In the genomic region with DNA sequence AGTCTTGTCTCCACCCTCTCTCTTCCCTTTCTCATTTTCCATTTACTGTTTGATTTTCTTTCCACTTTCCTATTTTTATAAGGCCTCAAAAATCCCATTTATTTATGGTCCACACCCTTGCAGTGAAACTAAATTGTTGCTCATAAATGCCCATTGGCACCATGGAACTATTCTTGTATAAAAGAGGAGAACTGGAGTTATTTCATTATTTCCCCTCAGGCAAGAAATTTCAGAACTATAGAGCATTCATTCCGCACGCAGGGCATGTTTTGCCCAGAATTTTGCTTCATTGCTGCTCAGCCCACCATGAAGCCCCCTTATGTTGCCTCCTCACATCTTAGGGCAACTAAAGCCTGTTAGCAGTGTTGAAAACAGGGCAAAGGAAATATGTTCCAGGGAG, we compare ENCODE assay signal across 26 cellular contexts.
"Had no signal": no experiment of that assay in that cellular context is flagged by ENCODE, and none has a peak within 500 bp of the region (broad histone marks: within the 10 kb centered on the region; RNA-seq: fewer than 3 reads in every experiment).

No MANE protein-coding gene starts in this region.

- H3K9me3 ChIP-seq: esophagus squamous epithelium, prostate gland, sigmoid colon, thoracic aorta, tibial nerve, upper lobe of left lung, uterus had no signal

- H3K4me1 Mint-ChIP-seq: memory B cell; naive B cell; neural crest cell; stimulated activated memory B cell treated with anti-CD40 and anti-IgM and Interleukin-4, amounts not matched to agents 10 μg/mL and 1 μg/mL and 100 μg/mL, for 72 hours had no signal

- H3K36me3 Mint-ChIP-seq: memory B cell; naive B cell; natural killer cell treated with Interleukin-12 subunit alpha and Interleukin-12 subunit beta and Interleukin-15 and Interleukin-18, amount 100 ng/mL, for 72 hours; stimulated activated memory B cell treated with anti-CD40 and anti-IgM and Interleukin-4, amounts not matched to agents 10 μg/mL and 1 μg/mL and 100 μg/mL, for 72 hours had no signal

- H3K4me3 Mint-ChIP-seq: endodermal cell; memory B cell; naive B cell; natural killer cell treated with Interleukin-12 subunit alpha and Interleukin-12 subunit beta and Interleukin-15 and Interleukin-18, amount 100 ng/mL, for 72 hours; neural crest cell; stimulated activated memory B cell treated with anti-CD40 and anti-IgM and Interleukin-4, amounts not matched to agents 10 μg/mL and 1 μg/mL and 100 μg/mL, for 72 hours had no signal

- FAIRE-seq: colon, frontal cortex, kidney had no signal

- H3K9me3 Mint-ChIP-seq: endodermal cell; memory B cell; neural crest cell; stimulated activated memory B cell treated with anti-CD40 and anti-IgM and Interleukin-4, amounts not matched to agents 10 μg/mL and 1 μg/mL and 100 μg/mL, for 72 hours had no signal

- H3K27me3 ChIP-seq: esophagus squamous epithelium, sigmoid colon, tibial nerve, upper lobe of left lung, uterus had no signal

- ATAC-seq: left lobe of liver; natural killer cell treated with Interleukin-12 subunit alpha and Interleukin-12 subunit beta and Interleukin-15 and Interleukin-18, amount 100 ng/mL, for 72 hours; right cardiac atrium; stimulated activated memory B cell treated with anti-CD40 and anti-IgM and Interleukin-4, amounts not matched to agents 10 μg/mL and 1 μg/mL and 100 μg/mL, for 72 hours; stimulated activated naive CD8-positive, alpha-beta T cell treated with anti-CD3 and anti-CD28 coated beads, Interleukin-15, Interleukin-2, amounts not matched to agents 100 U/mL and 50 U/mL, for 24 hours had no signal

- H3K4me3 ChIP-seq: esophagus squamous epithelium, lung, prostate gland, sigmoid colon, thoracic aorta, tibial nerve, upper lobe of left lung, uterus had no signal

- H3K27me3 Mint-ChIP-seq: memory B cell; natural killer cell treated with Interleukin-12 subunit alpha and Interleukin-12 subunit beta and Interleukin-15 and Interleukin-18, amount 100 ng/mL, for 72 hours; stimulated activated memory B cell treated with anti-CD40 and anti-IgM and Interleukin-4, amounts not matched to agents 10 μg/mL and 1 μg/mL and 100 μg/mL, for 72 hours had no signal

- H3K27ac ChIP-seq: esophagus squamous epithelium, prostate gland, sigmoid colon, thoracic aorta, tibial nerve, upper lobe of left lung, uterus had no signal

- H3K27ac Mint-ChIP-seq: endodermal cell; memory B cell; naive B cell; natural killer cell treated with Interleukin-12 subunit alpha and Interleukin-12 subunit beta and Interleukin-15 and Interleukin-18, amount 100 ng/mL, for 72 hours; stimulated activated memory B cell treated with anti-CD40 and anti-IgM and Interleukin-4, amounts not matched to agents 10 μg/mL and 1 μg/mL and 100 μg/mL, for 72 hours had no signal

- H3K4me1 ChIP-seq: esophagus squamous epithelium, prostate gland, sigmoid colon, tibial nerve, upper lobe of left lung, uterus had no signal

- DNase-seq: cerebellar nuclear complex; effector CD8-positive, alpha-beta T cell; endodermal cell; erythroblast; esophagus squamous epithelium; kidney; naive B cell; right cardiac atrium; sigmoid colon; stimulated activated CD4-positive, alpha-beta T cell treated with anti-CD3 and anti-CD28 coated beads, Interleukin-2, amount 100 ng/mL, for 24 hours; stimulated activated CD4-positive, alpha-beta T cell treated with anti-CD3 and anti-CD28 coated beads, Interleukin-4, amount 100 ng/mL, for 4 hours; stimulated activated naive CD8-positive, alpha-beta T cell treated with anti-CD3 and anti-CD28 coated beads, Interleukin-15, Interleukin-2, amounts not matched to agents 100 U/mL and 50 U/mL, for 24 hours; substantia nigra; upper lobe of left lung; uterus had no signal

- H3K36me3 ChIP-seq: esophagus squamous epithelium, prostate gland, sigmoid colon, thoracic aorta, tibial nerve, upper lobe of left lung, uterus had no signal
